In genomic region chr2:168201722-168202121, GRCh38 we compare ENCODE assay signal across 19 cellular contexts. TPM values are rescaled to one million over a fixed set of nuclear protein-coding genes. Genes with fewer than 3 reads are reported as not detected.
DNase-seq lines count a peak whose midpoint lies in the region; ATAC-seq and TF ChIP-seq lines count a peak whose summit lies in the region.
"Had no signal": no experiment of that assay in that cellular context is flagged by ENCODE, and none has a peak within 500 bp of the region (broad histone marks: within the 10 kb centered on the region; RNA-seq: fewer than 3 reads in every experiment).

No MANE protein-coding gene starts in this region.

- in situ Hi-C loops in IMR-90 (cut with MboI; ENCODE audit: low sequenced_read_pairs) = no loop called here

- no peak overlapping the region for H2BK5ac ChIP-seq in IMR-90 (ENCODE audit: low read depth, low read length, poor library complexity, severe bottlenecking)
- H2BK5ac ChIP-seq in mesenchymal stem cell (ENCODE audit: low read depth, low read length, poor library complexity, severe bottlenecking) = no peak overlapping the region

- H3K14ac ChIP-seq in IMR-90 (replicated peaks; ENCODE audit: low read depth, low read length) = no peak overlapping the region
- no peak overlapping the region for H3K14ac ChIP-seq in mesenchymal stem cell (ENCODE audit: low read length in 2 of 2)

- no peak overlapping the region for H3K23ac ChIP-seq in IMR-90 (ENCODE audit: low read depth, low read length)
- no peak overlapping the region for H3K23ac ChIP-seq in mesenchymal stem cell (ENCODE audit: low read length in 2 of 2)

- no peaks in the 10 kb centered on the region for H3K9me3 Mint-ChIP-seq in central memory CD8-positive, alpha-beta T cell
- no peaks in the 10 kb centered on the region for H3K9me3 Mint-ChIP-seq in stimulated activated effector memory CD8-positive, alpha-beta T cell treated with anti-CD3 and anti-CD28 coated beads, Interleukin-12 subunit alpha, Interleukin-12 subunit beta, amount 100 ng/mL, for 72 hours
- H3K9me3 Mint-ChIP-seq in activated naive CD4-positive, alpha-beta T cell treated with anti-CD3 and anti-CD28 coated beads, Interleukin-2, amount 50 U/mL, for 72 hours = no peaks in the 10 kb centered on the region
- H3K9me3 Mint-ChIP-seq: activated T-helper 2 cell treated with anti-CD3 and anti-CD28 coated beads, Interferon-gamma antibody, Interleukin-2, Interleukin-4, amounts not matched to agents 10 μg/mL and 5 μg/mL and 100 μg/mL, durations not matched to agents 14 hours and 24 hours and 36 hours; CD8-positive, alpha-beta memory T cell; naive B cell had no signal

- no peaks in the 10 kb centered on the region for H3K9me2 ChIP-seq in PC-3 (replicated peaks; ENCODE audit: low read length)
- H3K9me2 ChIP-seq: SK-N-SH had no signal

- H3K4ac ChIP-seq in IMR-90 (ENCODE audit: low read depth, low read length) = no peak overlapping the region
- H3K4ac ChIP-seq in mesenchymal stem cell (ENCODE audit: low read depth in 1 of 2, low read length in 2 of 2) = no peak overlapping the region

- dilution Hi-C loops in IMR-90 (cut with HindIII; ENCODE audit: low sequenced_read_pairs, unreplicated experiment) = no loop called here

- H2BK20ac ChIP-seq in IMR-90 (ENCODE audit: low read depth, low read length) = no peak overlapping the region

- peaks cover 5% of the 10 kb centered on the region for H3F3A ChIP-seq in PC-3 (ENCODE audit: low read length, unreplicated experiment)

- H3K27me3 ChIP-seq in IMR-90 (ENCODE audit: control insufficient read depth, insufficient read depth, low read length) (no peaks in the 10 kb centered on the region), mesenchymal stem cell (ENCODE audit: control insufficient read depth in 1 of 2, insufficient read depth in 1 of 2, low read length in 2 of 2) (no peaks in the 10 kb centered on the region), PC-3 (ENCODE audit: low read length) (no peaks in the 10 kb centered on the region)
- H3K27me3 ChIP-seq: heart left ventricle had no signal

- H3K27ac ChIP-seq in IMR-90 (ENCODE audit: insufficient read depth, low read length) (no peak overlapping the region), mesenchymal stem cell (ENCODE audit: low read length, poor library complexity, severe bottlenecking) (peak overlapping the region; percentile 28), PC-3 (ENCODE audit: low read length) (no peak overlapping the region)
- H3K27ac ChIP-seq: heart left ventricle had no signal

- no peaks in the 10 kb centered on the region; the same call in 1 of the 2 replicates for H3K36me3 ChIP-seq in IMR-90 (ENCODE audit: control insufficient read depth, insufficient read depth, low read length)
- no peaks in the 10 kb centered on the region for H3K36me3 ChIP-seq in mesenchymal stem cell (ENCODE audit: control insufficient read depth in 1 of 2, insufficient read depth in 2 of 2, low read depth in 1 of 2, low read length in 2 of 2)
- no peaks in the 10 kb centered on the region; the same call in 1 of the 2 replicates for H3K36me3 ChIP-seq in PC-3 (ENCODE audit: low read depth, low read length)
- H3K36me3 ChIP-seq: heart left ventricle had no signal

- peak overlapping the region; percentile 72 for H3K27ac Mint-ChIP-seq in central memory CD8-positive, alpha-beta T cell (ENCODE audit: low read depth)
- H3K27ac Mint-ChIP-seq in stimulated activated effector memory CD8-positive, alpha-beta T cell treated with anti-CD3 and anti-CD28 coated beads, Interleukin-12 subunit alpha, Interleukin-12 subunit beta, amount 100 ng/mL, for 72 hours = peak overlapping the region; percentile 48
- peak overlapping the region in 1 of 2 donors; percentile 45 for H3K27ac Mint-ChIP-seq in activated naive CD4-positive, alpha-beta T cell treated with anti-CD3 and anti-CD28 coated beads, Interleukin-2, amount 50 U/mL, for 72 hours
- H3K27ac Mint-ChIP-seq: activated T-helper 2 cell treated with anti-CD3 and anti-CD28 coated beads, Interferon-gamma antibody, Interleukin-2, Interleukin-4, amounts not matched to agents 10 μg/mL and 5 μg/mL and 100 μg/mL, durations not matched to agents 14 hours and 24 hours and 36 hours had no signal

- H4K5ac ChIP-seq in IMR-90 (ENCODE audit: low read depth, low read length) = no peak overlapping the region

- peaks cover 77% of the 10 kb centered on the region for H3K79me2 ChIP-seq in PC-3 (ENCODE audit: low read length)

- H2AK9ac ChIP-seq in IMR-90 (replicated peaks; ENCODE audit: low read depth, low read length, poor library complexity) = no peak overlapping the region

- BruUV-seq in IMR-90 (replicated peaks; lab: Mats Ljungman, UMichigan) (no TSS peak), PC-3 (replicated peaks; lab: Mats Ljungman, UMichigan) (no TSS peak)

- H3K56ac ChIP-seq in IMR-90 (ENCODE audit: extremely low read depth, insufficient read depth, low read length) = no peak overlapping the region

- POLR2A ChIA-PET in IMR-90 (lab: Charles Lee; ENCODE audit: unreplicated experiment) (no interaction called here), PC-3 (lab: Charles Lee; ENCODE audit: unreplicated experiment) (interaction anchor here (0.5 kb wide), 1 partner anchor 34 kb away, joined by 4 read pairs; no protein-coding TSS in a partner anchor)

- H3K9me1 ChIP-seq in IMR-90 (ENCODE audit: insufficient read depth, low read length) = peaks cover 3% of the 10 kb centered on the region; the same call in 1 of the 2 replicates

- H2BK12ac ChIP-seq in mesenchymal stem cell (ENCODE audit: low read length in 2 of 2) = no peak overlapping the region

- H2AFZ ChIP-seq in IMR-90 (replicated peaks; ENCODE audit: low read length, poor library complexity) (no peak overlapping the region), mesenchymal stem cell (ENCODE audit: low read depth, low read length) (no peak overlapping the region), PC-3 (ENCODE audit: low read length) (no peak overlapping the region)

- H3K27me3 Mint-ChIP-seq in central memory CD8-positive, alpha-beta T cell = no peaks in the 10 kb centered on the region
- H3K27me3 Mint-ChIP-seq: CD8-positive, alpha-beta memory T cell; naive B cell had no signal

- H3K9me3 ChIP-seq in IMR-90 (ENCODE audit: control insufficient read depth, insufficient read depth, low read length) = no peaks in the 10 kb centered on the region
- H3K9me3 ChIP-seq in mesenchymal stem cell (ENCODE audit: control insufficient read depth, low read length) = no peaks in the 10 kb centered on the region
- H3K9me3 ChIP-seq in PC-3 (ENCODE audit: low read length) = no peaks in the 10 kb centered on the region
- H3K9me3 ChIP-seq: heart left ventricle, SK-N-SH had no signal

- H3K36me3 Mint-ChIP-seq in central memory CD8-positive, alpha-beta T cell (ENCODE audit: insufficient read depth) = peaks cover 2% of the 10 kb centered on the region
- peaks cover 4% of the 10 kb centered on the region for H3K36me3 Mint-ChIP-seq in stimulated activated effector memory CD8-positive, alpha-beta T cell treated with anti-CD3 and anti-CD28 coated beads, Interleukin-12 subunit alpha, Interleukin-12 subunit beta, amount 100 ng/mL, for 72 hours
- H3K36me3 Mint-ChIP-seq in activated naive CD4-positive, alpha-beta T cell treated with anti-CD3 and anti-CD28 coated beads, Interleukin-2, amount 50 U/mL, for 72 hours = peaks cover 6 to 21% of the 10 kb centered on the region in 2 donors

- CTCF ChIA-PET in IMR-90 (lab: Yijun Ruan, JAX) (no interaction called here), PC-3 (lab: Charles Lee) (no interaction called here)

- H2BK120ac ChIP-seq in IMR-90 (ENCODE audit: low read depth, low read length) = no peak overlapping the region
- peak overlapping the region; percentile 73 for H2BK120ac ChIP-seq in mesenchymal stem cell (ENCODE audit: low read depth, low read length)

- H3K4me1 Mint-ChIP-seq in central memory CD8-positive, alpha-beta T cell = peaks cover 72% of the 10 kb centered on the region
- H3K4me1 Mint-ChIP-seq in stimulated activated effector memory CD8-positive, alpha-beta T cell treated with anti-CD3 and anti-CD28 coated beads, Interleukin-12 subunit alpha, Interleukin-12 subunit beta, amount 100 ng/mL, for 72 hours = peaks cover 39% of the 10 kb centered on the region

- H4K8ac ChIP-seq in IMR-90 (ENCODE audit: low read depth in 2 of 2, low read length in 2 of 2) (no peak overlapping the region), mesenchymal stem cell (ENCODE audit: low read length) (no peak overlapping the region)

- no peak for TF ChIP-seq RAD21 in IMR-90 (IDR thresholded peaks at IDR 0.05; ENCODE audit: low read length)

- no peak overlapping the region for H3K4me3 Mint-ChIP-seq in central memory CD8-positive, alpha-beta T cell
- no peak overlapping the region for H3K4me3 Mint-ChIP-seq in stimulated activated effector memory CD8-positive, alpha-beta T cell treated with anti-CD3 and anti-CD28 coated beads, Interleukin-12 subunit alpha, Interleukin-12 subunit beta, amount 100 ng/mL, for 72 hours
- H3K4me3 Mint-ChIP-seq: naive B cell had no signal

- no peak for TF ChIP-seq POLR2A in IMR-90 (IDR thresholded peaks at IDR 0.05; ENCODE audit: low read depth, low read length)

- H3K4me1 ChIP-seq in IMR-90 (ENCODE audit: control insufficient read depth, insufficient read depth, low read length) (peaks cover 9% of the 10 kb centered on the region), mesenchymal stem cell (ENCODE audit: control insufficient read depth, insufficient read depth, low read depth, low read length) (peaks cover 5% of the 10 kb centered on the region), PC-3 (ENCODE audit: insufficient read depth, low read length) (peaks cover 17% of the 10 kb centered on the region)

- H4K20me1 ChIP-seq in IMR-90 (ENCODE audit: insufficient read depth, low read length) (0 out of 2 replicates have a peak, but pooled peaks cover 6% of the 10 kb centered on the region), PC-3 (ENCODE audit: low read length) (no peaks in the 10 kb centered on the region)

- no peak for ATAC-seq in IMR-90 (ENCODE audit: low read depth)
- ATAC-seq in central memory CD8-positive, alpha-beta T cell (replicated peaks; ENCODE audit: extremely low read depth, poor library complexity, severe bottlenecking) = no peak
- no peak for ATAC-seq in stimulated activated effector memory CD8-positive, alpha-beta T cell treated with anti-CD3 and anti-CD28 coated beads, Interleukin-12 subunit alpha, Interleukin-12 subunit beta, amount 100 ng/mL, for 72 hours
- ATAC-seq in activated naive CD4-positive, alpha-beta T cell treated with anti-CD3 and anti-CD28 coated beads, Interleukin-2, amount 50 U/mL, for 72 hours = no peak
- no peak for ATAC-seq in GM19397 (IDR thresholded peaks at IDR 0.05; ENCODE audit: unreplicated experiment)
- ATAC-seq in PC-3 = no peak
- ATAC-seq: activated CD4-positive, CD25-positive, alpha-beta regulatory T cell treated with anti-CD3 and anti-CD28 coated beads, Interleukin-2, amount 50 U/mL, for 24 hours; heart left ventricle had no signal

- H3K79me1 ChIP-seq in IMR-90 (ENCODE audit: low read depth in 1 of 2, low read length in 2 of 2) (peaks cover 24 to 73% of the 10 kb centered on the region in 2 experiments), mesenchymal stem cell (replicated peaks; ENCODE audit: low read length, poor library complexity, severe bottlenecking) (peaks cover 25% of the 10 kb centered on the region)

- H4K91ac ChIP-seq in IMR-90 (ENCODE audit: insufficient read depth, low read depth, low read length) = no peak overlapping the region
- no peak overlapping the region for H4K91ac ChIP-seq in mesenchymal stem cell (ENCODE audit: low read length)

- no peak overlapping the region for H3K4me3 ChIP-seq in IMR-90 (ENCODE audit: insufficient read depth, low read depth, low read length)
- H3K4me3 ChIP-seq in mesenchymal stem cell (ENCODE audit: insufficient read depth in 1 of 2, low read depth in 1 of 2, low read length in 2 of 2) = no peak overlapping the region
- H3K4me3 ChIP-seq in PC-3 (ENCODE audit: low read length) = no peak overlapping the region
- H3K4me3 ChIP-seq: heart left ventricle, lung had no signal

- DNase-seq in IMR-90 (no peak), mesenchymal stem cell (no peak), PC-3 (no peak)
- no peak for DNase-seq in central memory CD8-positive, alpha-beta T cell (ENCODE audit: low spot score in 2 of 2)
- no peak for DNase-seq in stimulated activated effector memory CD8-positive, alpha-beta T cell treated with anti-CD3 and anti-CD28 coated beads, Interleukin-12 subunit alpha, Interleukin-12 subunit beta, amount 100 ng/mL, for 72 hours (ENCODE audit: low spot score in 2 of 2)
- no peak for DNase-seq in activated naive CD4-positive, alpha-beta T cell treated with anti-CD3 and anti-CD28 coated beads, Interleukin-2, amount 50 U/mL, for 72 hours (ENCODE audit: low spot score in 2 of 2)
- DNase-seq: CD8-positive, alpha-beta memory T cell; DMS79 treated with DMSO at 0.1 percent for 48 hours; heart left ventricle; naive B cell; NCI-H1694 treated with DMSO at 0.1 percent for 48 hours; NCI-H446; SK-N-SH; stimulated activated CD4-positive, alpha-beta T cell treated with anti-CD3 and anti-CD28 coated beads, Interleukin-12 subunit alpha, Interleukin-12 subunit beta, amount 100 ng/mL, for 4 hours; T1000 had no signal

- WGBS in IMR-90 (ENCODE audit: extremely low coverage in 2 of 2, insufficient read length in 1 of 2), 2 experiments = 100% methylated on average over 2 of the region's 3 CpGs; no CpG with 5 or more reads in 1 of the 2 experiments
- WGBS in mesenchymal stem cell = 83% methylated on average over 3 of the region's 3 CpGs

- H2BK15ac ChIP-seq in IMR-90 (ENCODE audit: low read depth, low read length) (no peak overlapping the region), mesenchymal stem cell (ENCODE audit: low read depth, poor library complexity, severe bottlenecking) (no peak overlapping the region)

- H2AK5ac ChIP-seq in IMR-90 (ENCODE audit: low read depth, low read length) = no peak overlapping the region
- H2AK5ac ChIP-seq in mesenchymal stem cell (ENCODE audit: low read length, severe bottlenecking) = no peak overlapping the region

- TF ChIP-seq CTCF in IMR-90 (conservative IDR thresholded peaks at IDR 0.05; ENCODE audit: low read depth, low read length) (no peak), PC-3 (conservative IDR thresholded peaks at IDR 0.05; ENCODE audit: low read depth, low read length) (no peak)

- H3K18ac ChIP-seq in IMR-90 (ENCODE audit: low read depth, low read length) (peak overlapping the region; percentile 23; the same call in 1 of the 2 replicates), mesenchymal stem cell (ENCODE audit: low read depth in 1 of 2, low read length in 2 of 2) (no peak overlapping the region)

- H3K4me2 ChIP-seq in IMR-90 (ENCODE audit: low read depth, low read length) = peak overlapping the region; percentile 30; the same call in 1 of the 2 replicates
- peak overlapping the region; percentile 30 for H3K4me2 ChIP-seq in mesenchymal stem cell (ENCODE audit: low read length, poor library complexity, severe bottlenecking)
- no peak overlapping the region for H3K4me2 ChIP-seq in PC-3 (ENCODE audit: low read length)
- H3K4me2 ChIP-seq: SK-N-SH had no signal

- H3K9ac ChIP-seq in IMR-90 (ENCODE audit: low read depth, low read length) = no peak overlapping the region
- no peak overlapping the region for H3K9ac ChIP-seq in mesenchymal stem cell (ENCODE audit: low read length)
- no peak overlapping the region for H3K9ac ChIP-seq in PC-3 (ENCODE audit: low read length)
- H3K9ac ChIP-seq: SK-N-SH had no signal

- intact Hi-C loops in IMR-90 (cut with micrococcal nuclease) (no loop called here), PC-3 (cut with micrococcal nuclease) (no loop called here)

RNA-seq across cellular contexts. Expression of gene STK39, which starts 45.7 kb away (rescaled TPM):
- total RNA-seq in IMR-90 (2012; rRNA removed) = 11.8 and 25.8 TPM in 2 replicates
- polyA plus RNA-seq in IMR-90 (2012; rRNA removed) = 12.8 and 16.4 TPM in 2 replicates
- 2.3 and 4.0 TPM in 2 replicates for polyA plus RNA-seq in IMR-90 (2012; cell fraction: cytosol; rRNA removed)
- polyA plus RNA-seq in IMR-90 (2012; cell fraction: nucleus; rRNA removed; ENCODE audit: low replicate concordance) = 0.84 and 11.9 TPM in 2 replicates
- polyA plus RNA-seq in mesenchymal stem cell (2013, experiment 1 of 2) = 18.3 TPM
- polyA plus RNA-seq in mesenchymal stem cell (2013, experiment 2 of 2) = 18.5 TPM
- 10 to 100 TPM; 21.8 to 43.1 TPM for total RNA-seq in activated naive CD4-positive, alpha-beta T cell treated with anti-CD3 and anti-CD28 coated beads, Interleukin-2, amount 50 U/mL, for 72 hours
- 17.9 and 20.8 TPM in 2 replicates for total RNA-seq in PC-3 (2014; rRNA removed)
